9 cellular contexts compared by ENCODE assay signal in genomic region chr13:47556703-47557102, GRCh38.
"Had no signal": no experiment of that assay in that cellular context is flagged by ENCODE, and none has a peak within 500 bp of the region (broad histone marks: within the 10 kb centered on the region; RNA-seq: fewer than 3 reads in every experiment).

No MANE protein-coding gene starts in this region.

- H3K27ac ChIP-seq: GM23248 had no signal

- H3K4me1 ChIP-seq: HAP-1 had no signal

- H3K9ac ChIP-seq: GM23248 had no signal

- DNase-seq: GM23248, GOT3, H7, H9, HCEC 1CT, HFFc6 had no signal

- H2AFZ ChIP-seq: GM23248, GM23338 had no signal

- H3K27ac Mint-ChIP-seq: GM23338, H9, HFFc6 had no signal

- H3K36me3 ChIP-seq: HAP-1 had no signal

- H3K9me3 ChIP-seq: HAP-1 had no signal

- H3K4me3 Mint-ChIP-seq: GM23338, H9, HFFc6 had no signal

- H3K4me3 ChIP-seq: GM23248, GM23338, HAP-1 had no signal

- ATAC-seq: GM23338, HCT116 had no signal

- H3K9me3 Mint-ChIP-seq: GM23338, H9, HFFc6 had no signal

- H3K4me2 ChIP-seq: GM23338 had no signal
